ENCODE assay signal across 35 cellular contexts in the genomic region with DNA sequence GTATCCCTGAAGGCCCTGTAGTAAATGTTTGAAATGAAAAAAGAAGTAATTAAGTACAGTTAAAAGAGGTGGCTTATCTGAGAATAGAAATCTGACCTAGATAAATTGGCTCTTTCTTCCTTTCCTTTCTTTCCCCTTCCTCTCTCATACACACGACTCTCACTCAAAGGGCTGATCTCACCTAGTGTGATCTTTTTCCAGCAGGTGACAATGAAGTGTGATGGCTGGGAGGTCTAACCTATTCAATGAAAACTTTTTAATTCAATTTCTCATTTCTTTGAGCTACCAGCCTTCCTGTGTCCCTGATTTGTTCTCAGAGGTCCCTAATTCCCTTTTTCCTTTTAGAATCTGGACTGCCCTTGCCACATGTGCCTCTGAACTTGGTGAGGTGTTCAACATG.
DNase-seq lines count a peak whose midpoint lies in the region; ATAC-seq and TF ChIP-seq lines count a peak whose summit lies in the region.
"Had no signal": no experiment of that assay in that cellular context is flagged by ENCODE, and none has a peak within 500 bp of the region (broad histone marks: within the 10 kb centered on the region; RNA-seq: fewer than 3 reads in every experiment).

No MANE protein-coding gene starts in this region.

- H3K27me3 Mint-ChIP-seq in GM23338 (ENCODE audit: insufficient read depth, low read depth, poor library complexity), result no peaks in the 10 kb centered on the region
- H3K27me3 Mint-ChIP-seq in endodermal cell (ENCODE audit: insufficient read depth), result no peaks in the 10 kb centered on the region
- H3K27me3 Mint-ChIP-seq in nephron progenitor cell (ENCODE audit: low read depth, poor library complexity), result peaks cover 5% of the 10 kb centered on the region
- H3K27me3 Mint-ChIP-seq: B cell; CD4-positive, alpha-beta memory T cell; CD4-positive, alpha-beta T cell; CD4-positive, CD25-positive, alpha-beta regulatory T cell; CD8-positive, alpha-beta memory T cell had no signal

- H3K4ac ChIP-seq in mesendoderm (ENCODE audit: low read depth, low read length), result no peak overlapping the region

- peak overlapping the region; percentile 31 for H3K18ac ChIP-seq in mesendoderm (ENCODE audit: low read length)

- ATAC-seq in GM23338 (no peak), body of pancreas (no peak), GM18517 (IDR thresholded peaks at IDR 0.05; ENCODE audit: unreplicated experiment) (no peak), HG03135 (IDR thresholded peaks at IDR 0.05; ENCODE audit: unreplicated experiment) (no peak)
- ATAC-seq: A549; CD8-positive, alpha-beta T cell had no signal

- no peak overlapping the region for H4K8ac ChIP-seq in mesendoderm (ENCODE audit: low read depth, low read length)

- peak overlapping the region; percentile 45 for H3K56ac ChIP-seq in mesendoderm (ENCODE audit: low read length)

- H3K9me3 ChIP-seq in endodermal cell (ENCODE audit: control insufficient read depth, low read length) (no peaks in the 10 kb centered on the region), body of pancreas (no peaks in the 10 kb centered on the region), testis (no peaks in the 10 kb centered on the region)
- H3K9me3 ChIP-seq: A549; BE2C; BLaER1; BLaER1 treated with 17β-estradiol and CSF1 and Interleukin-3, amounts not matched to agents 10 nM and 100 nM; Caco-2 had no signal

- H3K27me3 ChIP-seq in GM23338 (ENCODE audit: insufficient read depth) (no peaks in the 10 kb centered on the region), endodermal cell (ENCODE audit: control insufficient read depth, insufficient read depth, low read length, poor library complexity, severe bottlenecking) (no peaks in the 10 kb centered on the region), mesendoderm (ENCODE audit: insufficient read depth, low read length, poor library complexity) (no peaks in the 10 kb centered on the region), body of pancreas (no peaks in the 10 kb centered on the region), testis (no peaks in the 10 kb centered on the region)
- H3K27me3 ChIP-seq: BLaER1; BLaER1 treated with 17β-estradiol and CSF1 and Interleukin-3, amounts not matched to agents 10 nM and 100 nM had no signal

- TF ChIP-seq POLR2A in body of pancreas (IDR thresholded peaks at IDR 0.05) (no peak), testis (IDR thresholded peaks at IDR 0.05) (no peak)

- no peaks in the 10 kb centered on the region for H3K36me3 Mint-ChIP-seq in GM23338 (ENCODE audit: low read depth)
- no peaks in the 10 kb centered on the region for H3K36me3 Mint-ChIP-seq in endodermal cell (ENCODE audit: low read depth)
- peaks cover 34% of the 10 kb centered on the region for H3K36me3 Mint-ChIP-seq in nephron progenitor cell (ENCODE audit: low read depth)
- H3K36me3 Mint-ChIP-seq: CD14-positive monocyte; CD4-positive, alpha-beta memory T cell; CD4-positive, CD25-positive, alpha-beta regulatory T cell; CD8-positive, alpha-beta memory T cell; CD8-positive, alpha-beta T cell had no signal

- H2BK15ac ChIP-seq in mesendoderm (replicated peaks; ENCODE audit: low read depth), result no peak overlapping the region

- no peak overlapping the region for H3K23ac ChIP-seq in mesendoderm (ENCODE audit: low read length)

- H2AFZ ChIP-seq in GM23338, result 0 out of 2 replicates have a peak overlapping the region, but pooled peaks have one; percentile 3

- H3K9me3 Mint-ChIP-seq in GM23338 (no peaks in the 10 kb centered on the region), endodermal cell (no peaks in the 10 kb centered on the region), nephron progenitor cell (peaks cover 32% of the 10 kb centered on the region)

- no peaks in the 10 kb centered on the region for H4K20me1 ChIP-seq in GM23338 (replicated peaks; ENCODE audit: insufficient read depth)
- H4K20me1 ChIP-seq: BLaER1; BLaER1 treated with 17β-estradiol and CSF1 and Interleukin-3, amounts not matched to agents 10 nM and 100 nM had no signal

- 0% methylated on average over 1 of the region's 1 CpG; no CpG with 5 or more reads in 1 of the 2 experiments for WGBS in endodermal cell (ENCODE audit: insufficient coverage in 1 of 2, insufficient read length in 1 of 2), 2 experiments
- WGBS in mesendoderm (ENCODE audit: extremely low coverage, insufficient coverage, low lambda C conversion rate), result no CpG with 5 or more reads among the region's 1 CpG
- 17 to 19% methylated on average over 1 of the region's 1 CpG for WGBS in body of pancreas, 2 donors
- 53 to 74% methylated on average over 1 of the region's 1 CpG for WGBS in testis, 2 donors

- TF ChIP-seq CTCF in GM23338 (conservative IDR thresholded peaks at IDR 0.05; ENCODE audit: low read depth in 2 of 2) (no peak), endodermal cell (conservative IDR thresholded peaks at IDR 0.05) (no peak), nephron progenitor cell (IDR thresholded peaks at IDR 0.05) (no peak), body of pancreas (IDR thresholded peaks at IDR 0.05) (no peak), testis (IDR thresholded peaks at IDR 0.05) (no peak)

- H3K9ac ChIP-seq in endodermal cell (ENCODE audit: extremely low read depth, low read length, poor library complexity, severe bottlenecking) (no peak overlapping the region), mesendoderm (ENCODE audit: low read length) (no peak overlapping the region)
- H3K9ac ChIP-seq: BLaER1; BLaER1 treated with 17β-estradiol and CSF1 and Interleukin-3, amounts not matched to agents 10 nM and 100 nM had no signal

- H3K79me2 ChIP-seq in GM23338 (replicated peaks; ENCODE audit: insufficient read depth) (no peaks in the 10 kb centered on the region), mesendoderm (ENCODE audit: control insufficient read depth, insufficient read depth, low read length) (no peaks in the 10 kb centered on the region)

- H3K36me3 ChIP-seq in GM23338 (ENCODE audit: insufficient read depth), result no peaks in the 10 kb centered on the region
- no peaks in the 10 kb centered on the region for H3K36me3 ChIP-seq in endodermal cell (ENCODE audit: control insufficient read depth, insufficient read depth, low read length)
- no peaks in the 10 kb centered on the region for H3K36me3 ChIP-seq in mesendoderm (ENCODE audit: control insufficient read depth, insufficient read depth, low read length)
- H3K36me3 ChIP-seq in body of pancreas (replicated peaks in 1 of 2; ENCODE audit: insufficient read depth in 1 of 2, low read depth in 2 of 2), result no peaks in the 10 kb centered on the region
- H3K36me3 ChIP-seq in testis (ENCODE audit: low read depth, missing control alignments), result no peaks in the 10 kb centered on the region
- H3K36me3 ChIP-seq: BE2C; BLaER1; BLaER1 treated with 17β-estradiol and CSF1 and Interleukin-3, amounts not matched to agents 10 nM and 100 nM had no signal

- no peak overlapping the region for H3K27ac Mint-ChIP-seq in GM23338
- no peak overlapping the region for H3K27ac Mint-ChIP-seq in endodermal cell
- peak overlapping the region; percentile 90 for H3K27ac Mint-ChIP-seq in nephron progenitor cell
- H3K27ac Mint-ChIP-seq: B cell; CD14-positive monocyte; CD4-positive, alpha-beta memory T cell; CD4-positive, alpha-beta T cell; CD4-positive, CD25-positive, alpha-beta regulatory T cell; CD8-positive, alpha-beta memory T cell; CD8-positive, alpha-beta T cell had no signal

- H2AK5ac ChIP-seq in mesendoderm (ENCODE audit: low read length), result no peak overlapping the region

- intact Hi-C loops in body of pancreas (cut with DNase I) (no loop called here), testis (cut with DNase I; ENCODE audit: low total_unique reads) (no loop called here)

- H3K4me1 ChIP-seq in GM23338 (ENCODE audit: insufficient read depth) (no peaks in the 10 kb centered on the region), endodermal cell (ENCODE audit: control insufficient read depth, insufficient read depth, low read length) (peaks cover 4% of the 10 kb centered on the region), mesendoderm (ENCODE audit: control insufficient read depth, low read depth, low read length) (peaks cover 5% of the 10 kb centered on the region), body of pancreas (no peaks in the 10 kb centered on the region), testis (no peaks in the 10 kb centered on the region)
- H3K4me1 ChIP-seq: A549, BE2C, BLaER1, Caco-2 had no signal

- no peak overlapping the region for H2BK120ac ChIP-seq in mesendoderm (ENCODE audit: low read depth, low read length)

- H3K9me2 ChIP-seq in GM23338 (ENCODE audit: insufficient read depth), result peaks cover 7% of the 10 kb centered on the region; the same call in 1 of the 2 replicates

- H3K79me1 ChIP-seq in mesendoderm (ENCODE audit: low read length), result no peaks in the 10 kb centered on the region

- no peak overlapping the region for H2BK5ac ChIP-seq in mesendoderm (ENCODE audit: low read length)

- no peak overlapping the region for H3K4me2 ChIP-seq in GM23338
- no peak overlapping the region for H3K4me2 ChIP-seq in mesendoderm (ENCODE audit: low read length)
- H3K4me2 ChIP-seq: A549; BLaER1; BLaER1 treated with 17β-estradiol and CSF1 and Interleukin-3, amounts not matched to agents 10 nM and 100 nM had no signal

- DNase-seq in GM23338 (ENCODE audit: low spot score) (no peak), endodermal cell (peak; percentile 62), mesendoderm (peak; percentile 71), nephron progenitor cell (no peak), body of pancreas (no peak), testis (no peak)
- DNase-seq: 8988T; ACHN; AML-193; BE2C; C1 segment of cervical spinal cord; Caco-2; Calu3; CD4-positive, alpha-beta memory T cell; CD4-positive, alpha-beta T cell; CD4-positive, CD25-positive, alpha-beta regulatory T cell; CD8-positive, alpha-beta memory T cell; CD8-positive, alpha-beta T cell; COR-L47; DMS 273 treated with DMSO at 0.1 percent for 48 hours; DMS153; DMS53; DMS79; DMS79 treated with DMSO at 0.1 percent for 48 hours; DND-41; EL had no signal

- no peaks in the 10 kb centered on the region for H3F3A ChIP-seq in GM23338 (replicated peaks; ENCODE audit: low read depth)

- H3K4me1 Mint-ChIP-seq in GM23338 (no peaks in the 10 kb centered on the region; the same call in 2 of the 3 replicates), endodermal cell (peaks cover 11% of the 10 kb centered on the region), nephron progenitor cell (peaks cover 68% of the 10 kb centered on the region)
- H3K4me1 Mint-ChIP-seq: B cell; CD14-positive monocyte; CD4-positive, alpha-beta memory T cell; CD4-positive, CD25-positive, alpha-beta regulatory T cell; CD8-positive, alpha-beta memory T cell had no signal

- H3K4me3 Mint-ChIP-seq in GM23338 (no peak overlapping the region), endodermal cell (no peak overlapping the region), nephron progenitor cell (no peak overlapping the region)
- H3K4me3 Mint-ChIP-seq: B cell; CD14-positive monocyte; CD4-positive, alpha-beta memory T cell; CD4-positive, alpha-beta T cell; CD4-positive, CD25-positive, alpha-beta regulatory T cell; CD8-positive, alpha-beta memory T cell; CD8-positive, alpha-beta T cell had no signal

- H4K5ac ChIP-seq in mesendoderm (ENCODE audit: low read length), result no peak overlapping the region

- H3K4me3 ChIP-seq in GM23338 (no peak overlapping the region), endodermal cell (ENCODE audit: low read length) (no peak overlapping the region), mesendoderm (ENCODE audit: low read length) (no peak overlapping the region), body of pancreas (no peak overlapping the region), testis (no peak overlapping the region)
- H3K4me3 ChIP-seq: A549; BLaER1; BLaER1 treated with 17β-estradiol and CSF1 and Interleukin-3, amounts not matched to agents 10 nM and 100 nM had no signal

- H3K27ac ChIP-seq in GM23338 (ENCODE audit: low read depth) (no peak overlapping the region), endodermal cell (ENCODE audit: low read depth, low read length) (no peak overlapping the region), mesendoderm (ENCODE audit: low read depth, low read length) (peak overlapping the region; percentile 28), body of pancreas (no peak overlapping the region), testis (no peak overlapping the region)
- H3K27ac ChIP-seq: 22Rv1; A549; BLaER1; BLaER1 treated with 17β-estradiol and CSF1 and Interleukin-3, amounts not matched to agents 10 nM and 100 nM; C4-2B had no signal

Comparison
In these comparisons a context has a peak if more than half of its experiments do, and no peak if none do; other contexts are left out.
1. DNase-seq: peak in endodermal cell (single experiment) and mesendoderm (single experiment); none in GM23338 (single experiment), nephron progenitor cell (single experiment), body of pancreas (0 of 4) and testis (single experiment).